24 cellular contexts compared by ENCODE assay signal in the genomic region with DNA sequence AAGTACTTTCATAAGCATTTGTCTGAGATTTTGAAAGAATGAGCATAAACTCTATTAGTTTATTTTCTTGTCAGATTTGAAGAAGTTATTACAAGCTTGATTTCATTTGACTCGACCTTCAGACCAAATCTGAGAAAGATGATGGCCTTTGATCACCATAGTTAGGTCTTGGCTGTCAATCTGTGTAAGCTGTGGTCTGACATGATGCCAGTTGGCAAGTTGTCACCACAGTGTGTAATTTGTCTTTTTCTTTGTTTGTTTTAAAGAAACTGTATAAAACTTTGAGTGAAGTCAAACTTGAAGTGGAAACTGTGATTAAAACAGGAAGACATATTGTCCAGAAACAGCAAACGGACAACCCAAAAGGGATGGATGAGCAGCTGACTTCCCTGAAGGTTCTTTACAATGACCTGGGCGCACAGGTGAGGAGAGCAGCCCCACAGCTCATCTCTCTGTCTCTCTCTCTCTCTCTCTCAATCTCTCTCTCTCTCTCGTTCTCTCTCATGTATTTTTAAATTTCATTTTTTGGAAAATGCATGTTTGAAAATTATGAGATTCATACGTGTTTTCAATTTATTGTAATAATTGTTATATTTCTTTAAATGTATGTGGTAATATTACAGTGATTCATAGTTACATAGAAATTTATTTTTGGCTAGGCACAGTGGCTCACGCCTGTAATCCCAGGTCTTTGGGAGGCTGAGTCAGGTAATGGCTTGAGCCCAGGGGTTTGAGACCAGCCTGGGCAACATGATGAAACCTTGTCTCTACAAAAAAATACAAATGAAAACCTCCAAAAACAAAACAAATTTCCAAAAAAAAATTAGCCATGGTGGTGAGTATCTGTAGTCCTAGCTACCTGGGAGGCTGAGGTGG.
DNase-seq lines count a peak whose midpoint lies in the region; ATAC-seq and TF ChIP-seq lines count a peak whose summit lies in the region.
"Had no signal": no experiment of that assay in that cellular context is flagged by ENCODE, and none has a peak within 500 bp of the region (broad histone marks: within the 10 kb centered on the region; RNA-seq: fewer than 3 reads in every experiment).

No MANE protein-coding gene starts in this region.

- peak; percentile 73 for DNase-seq in M059J (ENCODE audit: low read depth)
- peak; percentile 39 to 51 (median 46) for DNase-seq in body of pancreas
- DNase-seq in fibroblast of pulmonary artery (ENCODE audit: low read depth) = peak; percentile 38
- peak; percentile 64 for DNase-seq in stromal cell of bone marrow (ENCODE audit: low read depth)
- no peak for DNase-seq in activated T-helper 1 cell treated with anti-CD3 and anti-CD28 coated beads, Interleukin-12 subunit alpha, Interleukin-12 subunit beta, Interleukin-2, Interleukin-4 antibody, amounts not matched to agents 30 ng/mL and 10 ng/mL and 1 ng/mL, durations not matched to agents 14 hours and 24 hours and 36 hours (ENCODE audit: low spot score)
- DNase-seq in upper lobe of left lung = no peak
- DNase-seq: activated CD4-positive, alpha-beta T cell treated with anti-CD3 and anti-CD28 coated beads for 4 hours; activated naive CD8-positive, alpha-beta T cell treated with anti-CD3 and anti-CD28 coated beads for 36 hours; AML-193; brain microvascular endothelial cell; CD8-positive, alpha-beta T cell; DMS153; endodermal cell; foreskin melanocyte; GF-D8; NCI-H1417; NCI-H446 had no signal

- WGBS in body of pancreas, 2 donors = 67 to 69% methylated on average over 6 of the region's 6 CpGs
- WGBS in upper lobe of left lung, 2 donors = 82 to 83% methylated on average over 6 of the region's 6 CpGs

- H3K27ac ChIP-seq in body of pancreas = peak overlapping the region in 1 of 4 donors; percentile 21
- no peak overlapping the region for H3K27ac ChIP-seq in upper lobe of left lung
- H3K27ac ChIP-seq: brain microvascular endothelial cell, coronary artery, hepatocyte, neural progenitor cell, prostate gland had no signal

- no peak overlapping the region for H3K4me3 Mint-ChIP-seq in activated T-helper 1 cell treated with anti-CD3 and anti-CD28 coated beads, Interleukin-12 subunit alpha, Interleukin-12 subunit beta, Interleukin-2, Interleukin-4 antibody, amounts not matched to agents 30 ng/mL and 10 ng/mL and 1 ng/mL, durations not matched to agents 14 hours and 24 hours and 36 hours
- H3K4me3 Mint-ChIP-seq: activated naive CD8-positive, alpha-beta T cell treated with anti-CD3 and anti-CD28 coated beads for 36 hours; CD8-positive, alpha-beta T cell; endodermal cell; neural progenitor cell; stimulated activated effector memory CD8-positive, alpha-beta T cell treated with anti-CD3 and anti-CD28 coated beads, Interleukin-12 subunit alpha, Interleukin-12 subunit beta, amount 100 ng/mL, for 72 hours had no signal

- no peaks in the 10 kb centered on the region for H3K9me3 Mint-ChIP-seq in activated T-helper 1 cell treated with anti-CD3 and anti-CD28 coated beads, Interleukin-12 subunit alpha, Interleukin-12 subunit beta, Interleukin-2, Interleukin-4 antibody, amounts not matched to agents 30 ng/mL and 10 ng/mL and 1 ng/mL, durations not matched to agents 14 hours and 24 hours and 36 hours
- H3K9me3 Mint-ChIP-seq: activated naive CD8-positive, alpha-beta T cell treated with anti-CD3 and anti-CD28 coated beads for 36 hours; CD8-positive, alpha-beta T cell; endodermal cell; neural progenitor cell; stimulated activated effector memory CD8-positive, alpha-beta T cell treated with anti-CD3 and anti-CD28 coated beads, Interleukin-12 subunit alpha, Interleukin-12 subunit beta, amount 100 ng/mL, for 72 hours had no signal

- H3K36me3 ChIP-seq in body of pancreas (replicated peaks in 1 of 2; ENCODE audit: insufficient read depth in 1 of 2, low read depth in 2 of 2) (peaks cover 6 to 23% of the 10 kb centered on the region in 2 donors), upper lobe of left lung (peaks cover 20 to 98% (median 47%) of the 10 kb centered on the region in 4 donors)
- H3K36me3 ChIP-seq: neural progenitor cell, prostate gland had no signal

- intact Hi-C loops in body of pancreas (cut with DNase I) = no loop called here
- intact Hi-C loops in activated T-helper 1 cell treated with anti-CD3 and anti-CD28 coated beads, Interleukin-12 subunit alpha, Interleukin-12 subunit beta, Interleukin-2, Interleukin-4 antibody, amounts not matched to agents 30 ng/mL and 10 ng/mL and 1 ng/mL, durations not matched to agents 14 hours and 24 hours and 36 hours (cut with micrococcal nuclease) = no loop called here

- H3K9me3 ChIP-seq in body of pancreas (no peaks in the 10 kb centered on the region), upper lobe of left lung (no peaks in the 10 kb centered on the region)
- H3K9me3 ChIP-seq: prostate gland, thoracic aorta had no signal

- H3K27me3 ChIP-seq in body of pancreas (no peaks in the 10 kb centered on the region), upper lobe of left lung (no peaks in the 10 kb centered on the region)
- H3K27me3 ChIP-seq: brain microvascular endothelial cell, hepatocyte, neural progenitor cell had no signal

- no peak overlapping the region for H3K27ac Mint-ChIP-seq in activated T-helper 1 cell treated with anti-CD3 and anti-CD28 coated beads, Interleukin-12 subunit alpha, Interleukin-12 subunit beta, Interleukin-2, Interleukin-4 antibody, amounts not matched to agents 30 ng/mL and 10 ng/mL and 1 ng/mL, durations not matched to agents 14 hours and 24 hours and 36 hours
- H3K27ac Mint-ChIP-seq: activated naive CD8-positive, alpha-beta T cell treated with anti-CD3 and anti-CD28 coated beads for 36 hours; CD8-positive, alpha-beta T cell; endodermal cell; neural progenitor cell; stimulated activated effector memory CD8-positive, alpha-beta T cell treated with anti-CD3 and anti-CD28 coated beads, Interleukin-12 subunit alpha, Interleukin-12 subunit beta, amount 100 ng/mL, for 72 hours had no signal

- H3K4me1 Mint-ChIP-seq in activated T-helper 1 cell treated with anti-CD3 and anti-CD28 coated beads, Interleukin-12 subunit alpha, Interleukin-12 subunit beta, Interleukin-2, Interleukin-4 antibody, amounts not matched to agents 30 ng/mL and 10 ng/mL and 1 ng/mL, durations not matched to agents 14 hours and 24 hours and 36 hours (ENCODE audit: low read depth) = peaks cover 13% of the 10 kb centered on the region
- H3K4me1 Mint-ChIP-seq: endodermal cell, neural progenitor cell had no signal

- TF ChIP-seq CTCF in body of pancreas (IDR thresholded peaks at IDR 0.05) = no peak
- TF ChIP-seq CTCF in fibroblast of pulmonary artery (IDR thresholded peaks at IDR 0.05; ENCODE audit: low read length, missing control alignments) = no peak
- no peak for TF ChIP-seq CTCF in upper lobe of left lung (IDR thresholded peaks at IDR 0.05)

- ATAC-seq in body of pancreas = peak; percentile 33
- no peak for ATAC-seq in upper lobe of left lung (ENCODE audit: low FRiP score in 2 of 2)
- ATAC-seq in HG03039 (IDR thresholded peaks at IDR 0.05; ENCODE audit: unreplicated experiment) = no peak
- ATAC-seq: CD8-positive, alpha-beta T cell; stimulated activated effector memory CD8-positive, alpha-beta T cell treated with anti-CD3 and anti-CD28 coated beads, Interleukin-12 subunit alpha, Interleukin-12 subunit beta, amount 100 ng/mL, for 72 hours had no signal

- no peak for TF ChIP-seq EP300 in upper lobe of left lung (IDR thresholded peaks at IDR 0.05)

- TF ChIP-seq POLR2A in body of pancreas (IDR thresholded peaks at IDR 0.05) = no peak
- no peak for TF ChIP-seq POLR2A in upper lobe of left lung (IDR thresholded peaks at IDR 0.05)

- H3K36me3 Mint-ChIP-seq in activated T-helper 1 cell treated with anti-CD3 and anti-CD28 coated beads, Interleukin-12 subunit alpha, Interleukin-12 subunit beta, Interleukin-2, Interleukin-4 antibody, amounts not matched to agents 30 ng/mL and 10 ng/mL and 1 ng/mL, durations not matched to agents 14 hours and 24 hours and 36 hours (ENCODE audit: low read depth) = peaks cover 39% of the 10 kb centered on the region

- no peaks in the 10 kb centered on the region for H3K27me3 Mint-ChIP-seq in activated T-helper 1 cell treated with anti-CD3 and anti-CD28 coated beads, Interleukin-12 subunit alpha, Interleukin-12 subunit beta, Interleukin-2, Interleukin-4 antibody, amounts not matched to agents 30 ng/mL and 10 ng/mL and 1 ng/mL, durations not matched to agents 14 hours and 24 hours and 36 hours (ENCODE audit: insufficient read depth)
- H3K27me3 Mint-ChIP-seq: activated naive CD8-positive, alpha-beta T cell treated with anti-CD3 and anti-CD28 coated beads for 36 hours had no signal

- H3K4me3 ChIP-seq in body of pancreas (no peak overlapping the region), fibroblast of pulmonary artery (replicated peaks; ENCODE audit: low read depth, low read length) (no peak overlapping the region), upper lobe of left lung (no peak overlapping the region)
- H3K4me3 ChIP-seq: coronary artery, hepatocyte, neural progenitor cell, prostate gland, thoracic aorta had no signal

- peaks cover 12% of the 10 kb centered on the region for H3K4me1 ChIP-seq in body of pancreas
- no peaks in the 10 kb centered on the region for H3K4me1 ChIP-seq in upper lobe of left lung
- H3K4me1 ChIP-seq: neural progenitor cell, prostate gland had no signal

Comparison
In these comparisons a context has a peak if more than half of its experiments do, and no peak if none do; other contexts are left out.
1. DNase-seq: peak in M059J (single experiment), body of pancreas (4 of 4), fibroblast of pulmonary artery (single experiment) and stromal cell of bone marrow (single experiment); none in activated T-helper 1 cell treated with anti-CD3 and anti-CD28 coated beads, Interleukin-12 subunit alpha, Interleukin-12 subunit beta, Interleukin-2, Interleukin-4 antibody, amounts not matched to agents 30 ng/mL and 10 ng/mL and 1 ng/mL, durations not matched to agents 14 hours and 24 hours and 36 hours (single experiment) and upper lobe of left lung (0 of 2).